In the genomic region with DNA sequence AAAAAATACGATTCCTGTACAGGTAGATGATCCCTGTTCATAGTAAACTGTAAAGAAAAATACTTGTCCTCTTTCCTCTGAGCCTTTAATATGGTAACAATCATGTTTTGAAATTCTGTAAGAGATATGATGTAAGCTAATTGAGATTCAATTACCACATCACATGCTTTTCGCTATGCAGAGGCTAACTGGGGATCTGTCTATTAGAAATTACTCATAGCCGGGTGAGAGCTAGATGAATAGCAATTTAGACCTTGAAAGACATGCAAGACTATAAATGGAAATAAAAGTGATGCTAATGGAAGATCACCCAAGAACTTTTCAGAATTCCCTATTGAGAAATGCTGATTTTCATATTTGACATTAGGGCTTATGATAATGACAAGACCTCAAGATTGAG, we compare ENCODE assay signal across 19 cellular contexts.
"Had no signal": no experiment of that assay in that cellular context is flagged by ENCODE, and none has a peak within 500 bp of the region (broad histone marks: within the 10 kb centered on the region; RNA-seq: fewer than 3 reads in every experiment).

No MANE protein-coding gene starts in this region.

- H3K27ac Mint-ChIP-seq: naive B cell; nephron; stimulated activated effector memory CD8-positive, alpha-beta T cell treated with anti-CD3 and anti-CD28 coated beads, Interleukin-12 subunit alpha, Interleukin-12 subunit beta, amount 100 ng/mL, for 72 hours; type B pancreatic cell had no signal

- H3K9me3 Mint-ChIP-seq: nephron, type B pancreatic cell had no signal

- H3K4me1 Mint-ChIP-seq: naive B cell; nephron; stimulated activated effector memory CD8-positive, alpha-beta T cell treated with anti-CD3 and anti-CD28 coated beads, Interleukin-12 subunit alpha, Interleukin-12 subunit beta, amount 100 ng/mL, for 72 hours had no signal

- DNase-seq: effector memory CD4-positive, alpha-beta T cell; left colon; left ventricle myocardium superior; mesendoderm; naive B cell; posterior cingulate gyrus; right cardiac atrium; small intestine; stimulated activated CD4-positive, alpha-beta T cell treated with anti-CD3 and anti-CD28 coated beads, Interleukin-2, amount 100 ng/mL, for 48 hours; stimulated activated CD8-positive, alpha-beta memory T cell treated with anti-CD3 and anti-CD28 coated beads, Interleukin-4, amount 100 ng/mL, for 48 hours; stimulated activated naive CD8-positive, alpha-beta T cell treated with anti-CD3 and anti-CD28 coated beads, Interleukin-15, Interleukin-2, amounts not matched to agents 100 U/mL and 50 U/mL, for 24 hours; thyroid gland had no signal

- H3K4me1 ChIP-seq: suprapubic skin, thyroid gland had no signal

- H3K4me3 Mint-ChIP-seq: naive B cell; nephron; stimulated activated effector memory CD8-positive, alpha-beta T cell treated with anti-CD3 and anti-CD28 coated beads, Interleukin-12 subunit alpha, Interleukin-12 subunit beta, amount 100 ng/mL, for 72 hours; type B pancreatic cell had no signal

- H3K9me3 ChIP-seq: neutrophil, thyroid gland had no signal

- H3K27ac ChIP-seq: neutrophil, suprapubic skin, thyroid gland had no signal

- H3K27me3 Mint-ChIP-seq: naive B cell, type B pancreatic cell had no signal

- ATAC-seq: esophagus mucosa; left colon; left ventricle myocardium superior; right cardiac atrium; stimulated activated effector memory CD8-positive, alpha-beta T cell treated with anti-CD3 and anti-CD28 coated beads, Interleukin-12 subunit alpha, Interleukin-12 subunit beta, amount 100 ng/mL, for 72 hours; stimulated activated naive CD8-positive, alpha-beta T cell treated with anti-CD3 and anti-CD28 coated beads, Interleukin-15, Interleukin-2, amounts not matched to agents 100 U/mL and 50 U/mL, for 24 hours had no signal

- H3K4me3 ChIP-seq: lung, suprapubic skin, thyroid gland had no signal

- H3K27me3 ChIP-seq: neutrophil, suprapubic skin, thyroid gland had no signal

- H3K36me3 ChIP-seq: neutrophil, suprapubic skin, thyroid gland had no signal

- H3K36me3 Mint-ChIP-seq: naive B cell; stimulated activated effector memory CD8-positive, alpha-beta T cell treated with anti-CD3 and anti-CD28 coated beads, Interleukin-12 subunit alpha, Interleukin-12 subunit beta, amount 100 ng/mL, for 72 hours; type B pancreatic cell had no signal
